Comparison of ENCODE assay signal across 14 cellular contexts in the genomic region with DNA sequence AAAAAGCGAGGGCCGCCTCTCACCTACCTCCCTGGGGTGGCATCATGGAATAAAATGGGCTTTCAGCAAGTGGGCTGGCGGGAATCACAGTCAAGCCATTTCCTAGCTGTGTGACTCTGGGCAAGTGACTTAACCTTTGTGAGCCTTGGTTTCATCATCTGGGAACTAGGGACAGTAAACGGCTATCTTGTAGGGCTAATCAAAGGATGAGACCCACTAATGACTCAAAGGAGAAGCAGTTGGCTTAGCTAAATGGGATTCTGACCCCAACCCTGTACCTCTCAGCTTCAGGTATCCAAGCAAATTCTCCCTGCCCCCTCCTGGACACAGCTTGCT. TPM values are rescaled to one million over a fixed set of nuclear protein-coding genes. Genes with fewer than 3 reads are reported as not detected.
DNase-seq lines count a peak whose midpoint lies in the region; ATAC-seq, FAIRE-seq and TF ChIP-seq lines count a peak whose summit lies in the region.
"Had no signal": no experiment of that assay in that cellular context is flagged by ENCODE, and none has a peak within 500 bp of the region (broad histone marks: within the 10 kb centered on the region; RNA-seq: fewer than 3 reads in every experiment).

No MANE protein-coding gene starts in this region.

- H2AFZ ChIP-seq in neural cell (ENCODE audit: low read depth, low read length), result no peak overlapping the region

- H3K4me3 ChIP-seq in right atrium auricular region (no peak overlapping the region), neural cell (ENCODE audit: low read length) (no peak overlapping the region)

- H3K27me3 Mint-ChIP-seq in chondrocyte (ENCODE audit: low read depth), result no peaks in the 10 kb centered on the region
- H3K27me3 Mint-ChIP-seq: activated B cell treated with CpG ODN at 0.5 μM for 24 hours; activated T-cell treated with anti-CD3 and anti-CD28 coated beads, Interleukin-2, amount 50 U/mL, for 24 hours had no signal

- no peaks in the 10 kb centered on the region for H3K36me3 Mint-ChIP-seq in chondrocyte (ENCODE audit: low read depth)

- intact Hi-C loops in Right ventricle myocardium inferior (cut with DNase I), result no loop called here

- no peak overlapping the region for H3K9ac ChIP-seq in neural cell (ENCODE audit: low read length)

- H3K4me1 ChIP-seq in right atrium auricular region, result peaks cover 0 to 66% of the 10 kb centered on the region in 2 donors

- no peak for FAIRE-seq in GM12891 (lab: Jason Lieb, UNC)
- FAIRE-seq: astrocyte had no signal

- H3K27me3 ChIP-seq in right atrium auricular region (no peaks in the 10 kb centered on the region), neural cell (ENCODE audit: insufficient read depth, low read depth, low read length) (no peaks in the 10 kb centered on the region)

- H3F3A ChIP-seq in neural cell (ENCODE audit: insufficient read depth, low read length, poor library complexity, severe bottlenecking), result no peaks in the 10 kb centered on the region

- H3K4me2 ChIP-seq in neural cell (ENCODE audit: low read length), result no peak overlapping the region

- no peaks in the 10 kb centered on the region for H4K20me1 ChIP-seq in neural cell (ENCODE audit: insufficient read depth)

- peaks cover 39% of the 10 kb centered on the region for H3K4me1 Mint-ChIP-seq in chondrocyte (ENCODE audit: low read depth)

- TF ChIP-seq EP300 in neural cell (conservative IDR thresholded peaks at IDR 0.05; ENCODE audit: poor library complexity, severe bottlenecking), result no peak

- no peaks in the 10 kb centered on the region for H3K36me3 ChIP-seq in right atrium auricular region
- H3K36me3 ChIP-seq in neural cell (ENCODE audit: insufficient read depth, low read length), result no peaks in the 10 kb centered on the region

- TF ChIP-seq CTCF in right atrium auricular region (IDR thresholded peaks at IDR 0.05), result peak in 1 of 2 donors; percentile 1
- TF ChIP-seq CTCF in chondrocyte (IDR thresholded peaks at IDR 0.05), result peak; percentile 6
- TF ChIP-seq CTCF in neural cell (IDR thresholded peaks at IDR 0.05; ENCODE audit: poor library complexity, severe bottlenecking), result no peak

- H3K9me2 ChIP-seq in neural cell (ENCODE audit: insufficient read depth, low read length), result no peaks in the 10 kb centered on the region

- ATAC-seq in Right ventricle myocardium inferior, result no peak
- no peak for ATAC-seq in GM18517 (IDR thresholded peaks at IDR 0.05; ENCODE audit: unreplicated experiment)

- no peak overlapping the region for H3K27ac Mint-ChIP-seq in chondrocyte (ENCODE audit: unreplicated experiment)
- H3K27ac Mint-ChIP-seq: activated B cell treated with CpG ODN at 0.5 μM for 24 hours; activated T-cell treated with anti-CD3 and anti-CD28 coated beads, Interleukin-2, amount 50 U/mL, for 24 hours had no signal

- TF ChIP-seq POLR2A in GM12891 (IDR thresholded peaks at IDR 0.05; ENCODE audit: low read depth, low read length), result no peak

- H3K9me3 ChIP-seq in right atrium auricular region (no peaks in the 10 kb centered on the region), neural cell (ENCODE audit: low read length) (no peaks in the 10 kb centered on the region)

- no peaks in the 10 kb centered on the region for H3K9me3 Mint-ChIP-seq in chondrocyte (ENCODE audit: low read depth)
- H3K9me3 Mint-ChIP-seq: activated B cell treated with CpG ODN at 0.5 μM for 24 hours; activated T-cell treated with anti-CD3 and anti-CD28 coated beads, Interleukin-2, amount 50 U/mL, for 24 hours had no signal

- H3K79me2 ChIP-seq in neural cell (replicated peaks; ENCODE audit: insufficient read depth, low read length), result no peaks in the 10 kb centered on the region

- DNase-seq in right atrium auricular region (ENCODE audit: low spot score) (no peak), Right ventricle myocardium inferior (ENCODE audit: missing footprints) (no peak), chondrocyte (ENCODE audit: low spot score) (no peak), GM12891 (ENCODE audit: insufficient read length, low spot score) (no peak), medulla oblongata (ENCODE audit: extremely low spot score) (no peak), iPS-NIHi7 (ENCODE audit: extremely low spot score) (no peak)
- DNase-seq: activated B cell treated with CpG ODN at 0.5 μM for 24 hours, DMS153, NCI-H1105 treated with DMSO at 0.1 percent for 48 hours, NCI-H524 treated with DMSO at 0.1 percent for 48 hours had no signal

- TF ChIP-seq RAD21 in neural cell (conservative IDR thresholded peaks at IDR 0.05), result no peak

- H3K4me3 Mint-ChIP-seq in chondrocyte (ENCODE audit: unreplicated experiment), result no peak overlapping the region
- H3K4me3 Mint-ChIP-seq: activated B cell treated with CpG ODN at 0.5 μM for 24 hours; activated T-cell treated with anti-CD3 and anti-CD28 coated beads, Interleukin-2, amount 50 U/mL, for 24 hours had no signal

- H3K27ac ChIP-seq in right atrium auricular region (peak overlapping the region; percentile 73 to 78), neural cell (ENCODE audit: low read length) (peak overlapping the region; percentile 68)

TF ChIP-seq in neural cell, 6 proteins besides CTCF, POLR2A, EP300 and RAD21 (continues in another document):
- TF ChIP-seq SMC3 (conservative IDR thresholded peaks at IDR 0.05; ENCODE audit: poor library complexity), result no peak
- no peak for TF ChIP-seq EZH2 (IDR thresholded peaks at IDR 0.05; ENCODE audit: borderline replicate concordance, insufficient read depth, low read length, poor library complexity, severe bottlenecking)
- no peak for TF ChIP-seq POLR2AphosphoS5 (IDR thresholded peaks at IDR 0.05)
- TF ChIP-seq TAF1 (IDR thresholded peaks at IDR 0.05; ENCODE audit: low read depth), result no peak
- no peak for TF ChIP-seq MXI1 (conservative IDR thresholded peaks at IDR 0.05; ENCODE audit: poor library complexity, severe bottlenecking)

TF ChIP-seq in GM12891, 5 proteins besides CTCF, POLR2A, EP300 and RAD21:
- TF ChIP-seq POLR2AphosphoS5 (IDR thresholded peaks at IDR 0.05; ENCODE audit: low read depth, low read length) (no peak), TAF1 (IDR thresholded peaks at IDR 0.05; ENCODE audit: low read depth, low read length) (no peak), SPI1 (IDR thresholded peaks at IDR 0.05; ENCODE audit: low read depth, low read length) (no peak), PAX5 (IDR thresholded peaks at IDR 0.05; ENCODE audit: insufficient read depth, low read length, severe bottlenecking) (no peak), POU2F2 (IDR thresholded peaks at IDR 0.05; ENCODE audit: low read depth, low read length) (no peak)
TF ChIP-seq in GM12891: peak in this region for 0.

RNA-seq across cellular contexts. Expression of gene TRIM8, which starts 25.8 kb away (rescaled TPM):
- total RNA-seq in right atrium auricular region (100 to 1,000 TPM; 106 to 125 TPM), Right ventricle myocardium inferior (109 TPM), chondrocyte (40.3 to 74.4 TPM (median 66.8 TPM) in 3 replicates)
- 47.5 and 59.2 TPM in 2 replicates for polyA plus RNA-seq in neural cell
- 63.4 and 77.9 TPM in 2 replicates for polyA minus RNA-seq in neural cell
- 33.9 TPM for polyA plus RNA-seq in GM12891 (2012; ENCODE audit: low read depth, missing spikeins)

RNA-seq across cellular contexts. Expression of gene ARL3, which starts 44.2 kb away (rescaled TPM):
- 1 to 10 TPM; 5.7 to 6.4 TPM for total RNA-seq in right atrium auricular region
- 15.4 TPM for total RNA-seq in Right ventricle myocardium inferior
- 12.1 to 16.5 TPM (median 13.6 TPM) in 3 replicates for total RNA-seq in chondrocyte
- polyA plus RNA-seq in neural cell, result 51.9 and 56.0 TPM in 2 replicates
- polyA minus RNA-seq in neural cell, result 37.6 and 41.4 TPM in 2 replicates
- 9.7 TPM for polyA plus RNA-seq in GM12891 (2012; ENCODE audit: low read depth, missing spikeins)

RNA-seq across cellular contexts. Expression of gene SFXN2, which starts 44.4 kb away (rescaled TPM):
- total RNA-seq in right atrium auricular region, result 1 to 10 TPM in 1 of 2 donors, under 1 TPM in 1; 0.59 to 2.7 TPM
- 0.68 TPM for total RNA-seq in Right ventricle myocardium inferior
- 4.0 to 11.1 TPM (median 4.7 TPM) in 3 replicates for total RNA-seq in chondrocyte
- 14.9 and 16.0 TPM in 2 replicates for polyA plus RNA-seq in neural cell
- polyA minus RNA-seq in neural cell, result 11.0 and 12.3 TPM in 2 replicates
- 15.4 TPM for polyA plus RNA-seq in GM12891 (2012; ENCODE audit: low read depth, missing spikeins)
